Comparison of ENCODE assay signal across 22 cellular contexts in the genomic region with DNA sequence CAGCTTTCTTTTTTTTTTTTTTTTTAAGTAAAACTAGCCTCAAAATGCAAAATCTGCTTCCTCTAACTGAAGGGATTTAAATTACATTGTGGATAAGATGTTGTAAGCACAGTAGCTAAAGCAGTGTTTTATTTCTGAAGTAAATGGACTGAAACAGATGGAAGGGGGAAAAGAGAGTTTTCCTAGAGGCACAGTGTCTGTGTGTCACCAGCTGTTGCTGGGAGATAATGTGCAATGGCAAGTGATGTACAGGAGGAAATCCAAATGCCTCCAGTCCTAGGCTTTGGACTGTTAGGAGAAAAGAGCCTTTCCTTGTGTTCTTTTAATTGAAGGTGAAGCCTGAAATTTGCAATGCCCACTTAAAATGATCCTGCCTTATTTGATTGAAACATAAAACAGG.
A peak's percentile ranks its signal among the peaks of the same experiment; 100 is the strongest.
DNase-seq lines count a peak whose midpoint lies in the region; ATAC-seq lines count a peak whose summit lies in the region.
"Had no signal": no experiment of that assay in that cellular context is flagged by ENCODE, and none has a peak within 500 bp of the region (broad histone marks: within the 10 kb centered on the region; RNA-seq: fewer than 3 reads in every experiment).

No MANE protein-coding gene starts in this region.

- no peak for ATAC-seq in GM21737 (IDR thresholded peaks at IDR 0.05; ENCODE audit: unreplicated experiment)

- DNase-seq in LHCN-M2 (ENCODE audit: low read depth), result peak; percentile 12
- peak; percentile 84 for DNase-seq in NCI-H82 (lab: John Stamatoyannopoulos, UW)
- DNase-seq in cerebellar cortex (ENCODE audit: low spot score), result peak; percentile 22
- DNase-seq in superior temporal gyrus (ENCODE audit: extremely low spot score), result peak; percentile 55
- DNase-seq in activated effector memory CD4-positive, alpha-beta T cell treated with Interleukin-2 at 50 U/mL for 16 hours, result no peak
- DNase-seq in DMS79 (lab: John Stamatoyannopoulos, UW), result no peak
- DNase-seq: ACHN, DMS 273 treated with DMSO at 0.1 percent for 48 hours, GF-D8, GOT3, IMR-90, Karpas-422, MG63, NCI-H1092, NCI-H1436 treated with DMSO at 0.1 percent for 48 hours, NCI-H345, NCI-H526 treated with DMSO at 0.1 percent for 48 hours, SHP77, SK-N-SH, T-helper 1 cell, T-helper 9 cell had no signal

Comparison
In these comparisons a context has a peak if more than half of its experiments do, and no peak if none do; other contexts are left out.
1. DNase-seq: peak in LHCN-M2 (single experiment), NCI-H82 (single experiment), cerebellar cortex (single experiment) and superior temporal gyrus (single experiment); none in activated effector memory CD4-positive, alpha-beta T cell treated with Interleukin-2 at 50 U/mL for 16 hours (single experiment) and DMS79 (single experiment).